1 cellular context compared by ENCODE assay signal in genomic region chr17:60410001-60410400, GRCh38.
TF ChIP-seq lines count a peak whose summit lies in the region.

No MANE protein-coding gene starts in this region.

TF ChIP-seq in GM12878, 131 proteins besides CTCF, POLR2A, EP300 and RAD21:
- TF ChIP-seq NFXL1 (IDR thresholded peaks at IDR 0.05; ENCODE audit: borderline replicate concordance), result peak; percentile 3; the same call in 1 of the 2 replicates
- TF ChIP-seq SMC3 (IDR thresholded peaks at IDR 0.05; ENCODE audit: borderline replicate concordance, low read length), result no peak
- TF ChIP-seq BCL11A (IDR thresholded peaks at IDR 0.05; ENCODE audit: low read depth, low read length), result no peak
